Comparison of ENCODE assay signal across 8 cellular contexts in the genomic region with DNA sequence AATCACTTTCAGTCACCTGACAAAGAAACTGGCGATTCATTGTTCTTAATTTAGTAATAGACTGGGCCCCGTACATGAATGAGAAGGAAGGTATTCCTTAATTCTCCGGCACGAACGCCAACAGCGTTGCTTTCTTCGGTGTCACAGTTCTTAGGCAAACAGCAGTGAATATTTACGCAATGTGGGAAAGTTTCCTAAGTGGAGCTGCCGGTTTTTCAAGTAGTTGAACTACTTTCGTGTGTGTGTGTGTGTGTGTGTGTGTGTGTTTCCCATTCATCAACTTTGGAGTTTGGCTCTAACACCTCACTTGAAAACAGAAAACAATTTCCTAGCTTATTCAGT. TPM values are rescaled to one million over a fixed set of nuclear protein-coding genes. Genes with fewer than 3 reads are reported as not detected.
DNase-seq lines count a peak whose midpoint lies in the region; ATAC-seq and TF ChIP-seq lines count a peak whose summit lies in the region.

No MANE protein-coding gene starts in this region.

- H3K4me3 ChIP-seq in WI38 (ENCODE audit: low read depth, low read length), result peak overlapping the region; percentile 67
- peak overlapping the region; percentile 62 for H3K4me3 ChIP-seq in fibroblast of the aortic adventitia (ENCODE audit: low read depth, low read length)

- TF ChIP-seq CTCF in WI38 (IDR thresholded peaks at IDR 0.05; ENCODE audit: low read depth, low read length) (no peak), fibroblast of the aortic adventitia (IDR thresholded peaks at IDR 0.05; ENCODE audit: insufficient read depth, low read length) (no peak), omental fat pad (IDR thresholded peaks at IDR 0.05) (no peak)

- ATAC-seq in omental fat pad (ENCODE audit: low FRiP score), result peak; percentile 80
- ATAC-seq in HG03045 (IDR thresholded peaks at IDR 0.05; ENCODE audit: unreplicated experiment), result no peak

- DNase-seq in AML-193 (lab: John Stamatoyannopoulos, UW) (peak; percentile 41 to 60), HCEC 1CT (peak; percentile 45), fibroblast of the aortic adventitia (ENCODE audit: low read depth) (peak; percentile 83), omental fat pad (ENCODE audit: low spot score) (no peak), NCI-H524 treated with DMSO at 0.1 percent for 48 hours (lab: John Stamatoyannopoulos, UW) (no peak), activated gamma-delta T cell treated with Interleukin-2 at 50 U/mL for 16 hours (no peak)

RNA-seq across cellular contexts. Expression of gene NXT2, which starts 0.7 kb away (rescaled TPM):
- total RNA-seq in fibroblast of the aortic adventitia (ENCODE audit: low replicate concordance) (6.7 and 24.3 TPM in 2 replicates), omental fat pad (10 to 100 TPM in 1 of 4 donors, 1 to 10 TPM in 3; 5.4 to 11.2 (median 7.3) TPM)

RNA-seq across cellular contexts. Expression of gene GUCY2F, which starts 55.4 kb away (rescaled TPM):
- under 0.01 TPM in 1 of 2 replicates, not detected in the other for total RNA-seq in fibroblast of the aortic adventitia (ENCODE audit: low replicate concordance)
- not detected for total RNA-seq in omental fat pad

Comparison
In these comparisons a context has a peak if more than half of its experiments do, and no peak if none do; other contexts are left out.
1. DNase-seq: peak in AML-193 (2 of 2), HCEC 1CT (single experiment) and fibroblast of the aortic adventitia (single experiment); none in omental fat pad (single experiment), NCI-H524 treated with DMSO at 0.1 percent for 48 hours (single experiment) and activated gamma-delta T cell treated with Interleukin-2 at 50 U/mL for 16 hours (single experiment).